ENCODE assay signal across 32 cellular contexts in the genomic region with DNA sequence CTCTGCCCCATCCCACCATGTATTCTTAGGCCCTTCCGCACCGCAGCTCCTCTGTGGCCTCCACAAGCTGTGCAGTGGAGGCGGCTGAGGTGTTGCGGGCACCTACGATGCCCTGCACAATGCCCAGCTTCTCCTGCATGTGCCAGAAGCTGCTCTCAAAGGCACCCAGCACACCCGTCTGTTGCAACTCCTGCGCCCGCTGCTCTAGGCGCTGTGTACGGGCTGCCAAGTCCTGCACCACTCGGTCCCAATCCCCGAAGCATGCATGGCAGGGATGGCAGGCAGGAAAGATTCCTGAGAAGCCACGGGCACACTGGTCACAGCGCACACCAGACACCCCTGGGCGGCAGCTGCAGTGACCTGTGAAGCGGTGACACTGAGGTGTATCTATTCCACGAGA. TPM values are rescaled to one million over a fixed set of nuclear protein-coding genes. Genes with fewer than 3 reads are reported as not detected.
DNase-seq lines count a peak whose midpoint lies in the region; ATAC-seq, FAIRE-seq and TF ChIP-seq lines count a peak whose summit lies in the region.
"Had no signal": no experiment of that assay in that cellular context is flagged by ENCODE, and none has a peak within 500 bp of the region (broad histone marks: within the 10 kb centered on the region; RNA-seq: fewer than 3 reads in every experiment).

No MANE protein-coding gene starts in this region.

- H3K27ac ChIP-seq in neuronal stem cell (replicated peaks; ENCODE audit: low read length) (no peak overlapping the region), osteoblast (ENCODE audit: low read depth, low read length) (no peak overlapping the region)
- H3K27ac ChIP-seq: 22Rv1; A549; BLaER1; BLaER1 treated with 17β-estradiol and CSF1 and Interleukin-3, amounts not matched to agents 10 nM and 100 nM; C4-2B had no signal

- no peak overlapping the region for H2BK15ac ChIP-seq in neuronal stem cell (ENCODE audit: low read length)

- H3K27me3 ChIP-seq in neuronal stem cell (ENCODE audit: control insufficient read depth in 3 of 3, insufficient read depth in 3 of 3, low read depth in 1 of 3, low read length in 3 of 3) (no peaks in the 10 kb centered on the region), osteoblast (ENCODE audit: insufficient read depth, low read length) (no peaks in the 10 kb centered on the region)
- H3K27me3 ChIP-seq: BE2C; BLaER1; BLaER1 treated with 17β-estradiol and CSF1 and Interleukin-3, amounts not matched to agents 10 nM and 100 nM had no signal

- H3K4me2 ChIP-seq in neuronal stem cell (ENCODE audit: insufficient read depth, low read length, poor library complexity, severe bottlenecking): no peak overlapping the region
- no peak overlapping the region for H3K4me2 ChIP-seq in osteoblast (ENCODE audit: insufficient read depth, low read length)
- H3K4me2 ChIP-seq: A549; BLaER1; BLaER1 treated with 17β-estradiol and CSF1 and Interleukin-3, amounts not matched to agents 10 nM and 100 nM had no signal

- peaks cover 20% of the 10 kb centered on the region for H3K79me2 ChIP-seq in osteoblast (ENCODE audit: insufficient read depth, low read length)

- no peak overlapping the region for H3K14ac ChIP-seq in neuronal stem cell (ENCODE audit: low read length)

- ATAC-seq in activated T-cell treated with anti-CD3 and anti-CD28 coated beads, Interleukin-2, amount 50 U/mL, for 72 hours (replicated peaks in 1 of 2): no peak
- ATAC-seq: A549; CD8-positive, alpha-beta T cell had no signal

- H3K18ac ChIP-seq in neuronal stem cell (ENCODE audit: low read length): no peak overlapping the region

- no peak overlapping the region for H2BK120ac ChIP-seq in neuronal stem cell (ENCODE audit: low read depth, low read length)

- no CpG with 5 or more reads among the region's 17 CpGs for WGBS in neuronal stem cell (ENCODE audit: extremely low coverage in 2 of 2, insufficient read length in 2 of 2, insufficient replicate concordance in 1 of 2), 2 donors

- H2BK12ac ChIP-seq in neuronal stem cell (ENCODE audit: low read length): no peak overlapping the region

- no peak overlapping the region for H3K4ac ChIP-seq in neuronal stem cell (ENCODE audit: low read length)

- H3K27me3 Mint-ChIP-seq in activated T-cell treated with anti-CD3 and anti-CD28 coated beads, Interleukin-2, amount 50 U/mL, for 72 hours (ENCODE audit: low read depth): no peaks in the 10 kb centered on the region
- H3K27me3 Mint-ChIP-seq: B cell; CD4-positive, alpha-beta memory T cell; CD4-positive, alpha-beta T cell; CD8-positive, alpha-beta memory T cell had no signal

- H3K36me3 ChIP-seq in neuronal stem cell (replicated peaks in 1 of 2; ENCODE audit: control insufficient read depth in 2 of 2, insufficient read depth in 2 of 2, low read length in 2 of 2) (peaks cover 46 to 48% of the 10 kb centered on the region in 2 donors), osteoblast (ENCODE audit: insufficient read depth, low read length) (peaks cover 75% of the 10 kb centered on the region)

- H3K4me1 Mint-ChIP-seq in activated T-cell treated with anti-CD3 and anti-CD28 coated beads, Interleukin-2, amount 50 U/mL, for 72 hours (ENCODE audit: low read depth): peaks cover 18% of the 10 kb centered on the region

- peak overlapping the region; percentile 44 for H3K23ac ChIP-seq in neuronal stem cell (ENCODE audit: low read depth, low read length, poor library complexity)

- DNase-seq in neuronal stem cell (ENCODE audit: low spot score) (no peak), osteoblast (ENCODE audit: insufficient read length, low spot score, missing footprints) (peak; percentile 67), D721Med (ENCODE audit: insufficient read length, low spot score) (no peak)
- DNase-seq in activated T-cell treated with anti-CD3 and anti-CD28 coated beads, Interleukin-2, amount 50 U/mL, for 72 hours: no peak
- DNase-seq: 8988T; ACHN; AML-193; BE2C; C1 segment of cervical spinal cord; Caco-2; Calu3; CD4-positive, alpha-beta memory T cell; CD4-positive, alpha-beta T cell; CD4-positive, CD25-positive, alpha-beta regulatory T cell; CD8-positive, alpha-beta memory T cell; CD8-positive, alpha-beta T cell; COR-L47; DMS 273 treated with DMSO at 0.1 percent for 48 hours; DMS153; DMS53; DMS79; DMS79 treated with DMSO at 0.1 percent for 48 hours; DND-41; EL had no signal

- H3K27ac Mint-ChIP-seq in activated T-cell treated with anti-CD3 and anti-CD28 coated beads, Interleukin-2, amount 50 U/mL, for 72 hours: no peak overlapping the region
- H3K27ac Mint-ChIP-seq: B cell; CD4-positive, alpha-beta T cell; CD4-positive, CD25-positive, alpha-beta regulatory T cell; CD8-positive, alpha-beta T cell had no signal

- TF ChIP-seq CTCF in osteoblast (IDR thresholded peaks at IDR 0.05; ENCODE audit: extremely low read depth, low read depth, low read length): no peak
- TF ChIP-seq CTCF in D721Med (IDR thresholded peaks at IDR 0.05; ENCODE audit: insufficient read depth, missing control alignments): no peak

- no peaks in the 10 kb centered on the region for H3K9me3 Mint-ChIP-seq in activated T-cell treated with anti-CD3 and anti-CD28 coated beads, Interleukin-2, amount 50 U/mL, for 72 hours
- H3K9me3 Mint-ChIP-seq: CD4-positive, alpha-beta memory T cell; CD4-positive, alpha-beta T cell; CD8-positive, alpha-beta memory T cell; CD8-positive, alpha-beta T cell had no signal

- H2AFZ ChIP-seq in neuronal stem cell (ENCODE audit: low read length) (no peak overlapping the region), osteoblast (ENCODE audit: low read length) (no peak overlapping the region)

- no peak overlapping the region for H4K8ac ChIP-seq in neuronal stem cell (ENCODE audit: low read depth, low read length)

- no peak overlapping the region for H3K4me3 Mint-ChIP-seq in activated T-cell treated with anti-CD3 and anti-CD28 coated beads, Interleukin-2, amount 50 U/mL, for 72 hours
- H3K4me3 Mint-ChIP-seq: B cell; CD14-positive monocyte; CD4-positive, alpha-beta memory T cell; CD4-positive, alpha-beta T cell; CD8-positive, alpha-beta memory T cell; CD8-positive, alpha-beta T cell had no signal

- H3K4me1 ChIP-seq in neuronal stem cell (ENCODE audit: control insufficient read depth in 2 of 2, insufficient read depth in 1 of 2, low read depth in 1 of 2, low read length in 2 of 2) (peaks cover 8 to 9% of the 10 kb centered on the region in 2 donors), osteoblast (ENCODE audit: insufficient read depth, low read length) (peaks cover 12% of the 10 kb centered on the region)
- H3K4me1 ChIP-seq: BE2C had no signal

- H3K79me1 ChIP-seq in neuronal stem cell (ENCODE audit: low read depth, low read length): peaks cover 5% of the 10 kb centered on the region

- H3K9me3 ChIP-seq in neuronal stem cell (replicated peaks in 1 of 2; ENCODE audit: control insufficient read depth in 2 of 2, insufficient read depth in 1 of 2, low read depth in 1 of 2, low read length in 2 of 2) (peaks cover 0 to 3% of the 10 kb centered on the region in 2 donors), osteoblast (ENCODE audit: low read depth, low read length) (no peaks in the 10 kb centered on the region)
- H3K9me3 ChIP-seq: A549; BE2C; BLaER1; BLaER1 treated with 17β-estradiol and CSF1 and Interleukin-3, amounts not matched to agents 10 nM and 100 nM; Caco-2 had no signal

- peaks cover 16% of the 10 kb centered on the region for H4K20me1 ChIP-seq in osteoblast (ENCODE audit: insufficient read depth, low read length)

- FAIRE-seq in D721Med (lab: Jason Lieb, UNC): no peak
- FAIRE-seq: A204.1, A549 had no signal

- no peak overlapping the region for H4K91ac ChIP-seq in neuronal stem cell (ENCODE audit: low read depth, low read length, poor library complexity)

- H3K4me3 ChIP-seq in neuronal stem cell (ENCODE audit: low read length in 2 of 2): no peak overlapping the region
- no peak overlapping the region for H3K4me3 ChIP-seq in osteoblast (ENCODE audit: insufficient read depth, low read length)
- H3K4me3 ChIP-seq: A549; BLaER1; BLaER1 treated with 17β-estradiol and CSF1 and Interleukin-3, amounts not matched to agents 10 nM and 100 nM had no signal

- no peak overlapping the region for H2AK5ac ChIP-seq in neuronal stem cell (ENCODE audit: low read depth, low read length)

- peak overlapping the region; percentile 12 for H3K9ac ChIP-seq in neuronal stem cell (ENCODE audit: low read depth, low read length, poor library complexity)
- H3K9ac ChIP-seq: BLaER1; BLaER1 treated with 17β-estradiol and CSF1 and Interleukin-3, amounts not matched to agents 10 nM and 100 nM had no signal

- H3K36me3 Mint-ChIP-seq in activated T-cell treated with anti-CD3 and anti-CD28 coated beads, Interleukin-2, amount 50 U/mL, for 72 hours (ENCODE audit: insufficient read depth in 2 of 2): peaks cover 0 to 1% of the 10 kb centered on the region in 2 donors
- H3K36me3 Mint-ChIP-seq: CD4-positive, CD25-positive, alpha-beta regulatory T cell had no signal

- H2BK5ac ChIP-seq in neuronal stem cell (ENCODE audit: low read length): no peak overlapping the region

RNA-seq across cellular contexts. Expression of gene USP19, which starts 3.1 kb away (rescaled TPM):
- polyA plus RNA-seq in neuronal stem cell (2013, experiment 1 of 2): 22.3 TPM
- 21.3 TPM for polyA plus RNA-seq in neuronal stem cell (2013, experiment 2 of 2)
- 37.1 and 49.6 TPM in 2 replicates for total RNA-seq in osteoblast
- total RNA-seq in activated T-cell treated with anti-CD3 and anti-CD28 coated beads, Interleukin-2, amount 50 U/mL, for 72 hours: 10 to 100 TPM; 65.5 to 92.2 TPM

RNA-seq across cellular contexts. Expression of gene LAMB2, which starts 9.2 kb away (rescaled TPM):
- 91.9 TPM for polyA plus RNA-seq in neuronal stem cell (2013, experiment 1 of 2)
- polyA plus RNA-seq in neuronal stem cell (2013, experiment 2 of 2): 91.3 TPM
- 355 and 450 TPM in 2 replicates for total RNA-seq in osteoblast
- 1 to 10 TPM in 1 of 2 donors, under 1 TPM in 1; 0.39 to 1.7 TPM for total RNA-seq in activated T-cell treated with anti-CD3 and anti-CD28 coated beads, Interleukin-2, amount 50 U/mL, for 72 hours
- total RNA-seq: CD8-positive, alpha-beta T cell had no signal
- polyA plus RNA-seq: CD4-positive, alpha-beta memory T cell; CD8-positive, alpha-beta memory T cell had no signal

RNA-seq across cellular contexts. Expression of gene QARS1, which starts 19.1 kb away (rescaled TPM):
- 407 TPM for polyA plus RNA-seq in neuronal stem cell (2013, experiment 1 of 2)
- 414 TPM for polyA plus RNA-seq in neuronal stem cell (2013, experiment 2 of 2)
- 360 and 416 TPM in 2 replicates for total RNA-seq in osteoblast
- 100 to 1,000 TPM; 340 to 371 TPM for total RNA-seq in activated T-cell treated with anti-CD3 and anti-CD28 coated beads, Interleukin-2, amount 50 U/mL, for 72 hours

RNA-seq across cellular contexts. Expression of gene QRICH1, which starts 29.8 kb away (rescaled TPM):
- polyA plus RNA-seq in neuronal stem cell (2013, experiment 1 of 2): 101 TPM
- 102 TPM for polyA plus RNA-seq in neuronal stem cell (2013, experiment 2 of 2)
- 136 and 167 TPM in 2 replicates for total RNA-seq in osteoblast
- total RNA-seq in activated T-cell treated with anti-CD3 and anti-CD28 coated beads, Interleukin-2, amount 50 U/mL, for 72 hours: 100 to 1,000 TPM; 120 to 123 TPM

RNA-seq across cellular contexts. Expression of gene CCDC71, which starts 42.4 kb away (rescaled TPM):
- 17.1 TPM for polyA plus RNA-seq in neuronal stem cell (2013, experiment 1 of 2)
- polyA plus RNA-seq in neuronal stem cell (2013, experiment 2 of 2): 16.2 TPM
- 19.2 and 22.8 TPM in 2 replicates for total RNA-seq in osteoblast
- total RNA-seq in activated T-cell treated with anti-CD3 and anti-CD28 coated beads, Interleukin-2, amount 50 U/mL, for 72 hours: 10 to 100 TPM; 15.7 to 16.8 TPM

Comparison
In these comparisons a context has a peak if more than half of its experiments do, and no peak if none do; other contexts are left out.
1. RNA of gene LAMB2, which starts 9.2 kb away (total RNA-seq): 355 to 450 TPM in osteoblast; 0.39 to 1.7 TPM in activated T-cell treated with anti-CD3 and anti-CD28 coated beads, Interleukin-2, amount 50 U/mL, for 72 hours; every median in the first group is over 100 times any median in the second.